In the genomic region with DNA sequence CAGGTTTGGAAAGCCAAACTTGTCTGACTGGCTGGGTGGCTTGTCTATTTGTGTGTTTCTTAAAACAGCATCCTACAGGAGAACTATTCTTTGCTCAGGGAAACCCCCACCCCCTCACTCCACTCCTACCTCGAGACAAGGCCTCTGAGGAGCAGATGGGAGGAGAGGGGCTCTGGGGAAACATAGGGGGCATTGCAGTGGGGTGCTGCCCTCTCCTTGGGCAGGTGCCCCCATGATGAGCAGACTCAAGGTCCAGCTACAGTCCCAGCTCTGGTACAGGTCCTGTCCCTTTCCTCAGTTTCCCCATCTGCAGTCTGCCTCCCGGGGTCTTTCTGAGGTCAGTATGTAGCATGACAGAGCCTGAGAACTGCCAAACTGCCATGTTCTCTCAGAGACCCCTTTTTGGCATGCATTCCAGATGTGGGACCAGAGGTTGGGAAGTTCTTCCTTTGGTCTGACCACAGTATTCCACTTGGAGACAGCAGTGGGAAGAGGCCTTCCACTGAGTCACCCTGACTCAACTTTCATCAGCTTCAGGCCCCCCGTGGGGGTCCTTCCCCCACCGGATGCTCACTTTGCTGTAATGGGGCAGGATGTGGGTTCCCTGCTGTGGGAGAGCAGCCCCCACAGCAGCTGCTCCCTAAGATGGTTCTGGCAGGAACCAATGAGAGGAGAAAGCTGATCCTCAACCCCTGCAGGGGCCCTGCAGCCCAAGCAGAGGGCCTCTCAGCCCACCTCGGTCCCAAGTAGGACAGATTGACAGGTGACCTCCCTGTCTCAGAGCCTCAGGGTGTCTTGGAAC, we compare ENCODE assay signal across 11 cellular contexts. TPM values are rescaled to one million over a fixed set of nuclear protein-coding genes. Genes with fewer than 3 reads are reported as not detected.
DNase-seq lines count a peak whose midpoint lies in the region; TF ChIP-seq lines count a peak whose summit lies in the region.
"Had no signal": no experiment of that assay in that cellular context is flagged by ENCODE, and none has a peak within 500 bp of the region (broad histone marks: within the 10 kb centered on the region; RNA-seq: fewer than 3 reads in every experiment).

No MANE protein-coding gene starts in this region.

- H3K9ac ChIP-seq in OCI-LY3 (ENCODE audit: low read length), result peak overlapping the region; percentile 79

- H3K79me2 ChIP-seq in OCI-LY3 (ENCODE audit: low read length), result peaks cover 40% of the 10 kb centered on the region

- H3K36me3 ChIP-seq in OCI-LY3 (replicated peaks; ENCODE audit: low read depth, low read length) (peaks cover 13% of the 10 kb centered on the region), right atrium auricular region (no peaks in the 10 kb centered on the region)
- H3K36me3 ChIP-seq: esophagus muscularis mucosa had no signal

- H3K36me3 Mint-ChIP-seq in activated naive CD8-positive, alpha-beta T cell treated with anti-CD3 and anti-CD28 coated beads for 36 hours, result peaks cover 7% of the 10 kb centered on the region

- no peaks in the 10 kb centered on the region for H4K20me1 ChIP-seq in OCI-LY3 (ENCODE audit: insufficient read depth, low read length)

- TF ChIP-seq CTCF in GM10266 (IDR thresholded peaks at IDR 0.05; ENCODE audit: control insufficient read depth, insufficient read depth, low read depth, missing control alignments) (no peak), OCI-LY3 (IDR thresholded peaks at IDR 0.05; ENCODE audit: low read depth, low read length) (no peak), right atrium auricular region (IDR thresholded peaks at IDR 0.05) (no peak)

- peak overlapping the region; percentile 91 for H3K27ac Mint-ChIP-seq in activated naive CD8-positive, alpha-beta T cell treated with anti-CD3 and anti-CD28 coated beads for 36 hours

- DNase-seq in GM10266 (ENCODE audit: extremely low spot score) (peak; percentile 54), germinal center (ENCODE audit: low spot score) (no peak), midbrain (lab: John Stamatoyannopoulos, UW) (no peak), NCI-H187 treated with DMSO at 0.1 percent for 48 hours (lab: John Stamatoyannopoulos, UW) (no peak), right atrium auricular region (ENCODE audit: low spot score) (no peak)
- DNase-seq in activated naive CD8-positive, alpha-beta T cell treated with anti-CD3 and anti-CD28 coated beads for 36 hours, result peak; percentile 79
- DNase-seq in stimulated activated CD4-positive, alpha-beta T cell treated with anti-CD3 and anti-CD28 coated beads, Interleukin-1b, Interleukin-23, amount 100 ng/mL, for 48 hours, result peak; percentile 63
- DNase-seq: activated CD4-positive, CD25-positive, alpha-beta regulatory T cell; NCI-H1092 treated with DMSO at 0.1 percent for 48 hours had no signal

- H3K27ac ChIP-seq in OCI-LY3 (ENCODE audit: low read length) (peak overlapping the region; percentile 95), right atrium auricular region (no peak overlapping the region)
- H3K27ac ChIP-seq: esophagus muscularis mucosa had no signal

- H3K4me3 Mint-ChIP-seq in activated naive CD8-positive, alpha-beta T cell treated with anti-CD3 and anti-CD28 coated beads for 36 hours, result peak overlapping the region; percentile 57

- H3K4me3 ChIP-seq in OCI-LY3 (ENCODE audit: low read length) (peak overlapping the region; percentile 11), right atrium auricular region (no peak overlapping the region)
- H3K4me3 ChIP-seq: esophagus muscularis mucosa had no signal

- H3K27me3 ChIP-seq in OCI-LY3 (ENCODE audit: low read depth, low read length) (no peaks in the 10 kb centered on the region), right atrium auricular region (no peaks in the 10 kb centered on the region)

- H3K27me3 Mint-ChIP-seq in activated naive CD8-positive, alpha-beta T cell treated with anti-CD3 and anti-CD28 coated beads for 36 hours, result no peaks in the 10 kb centered on the region

- no peaks in the 10 kb centered on the region for H3K9me3 Mint-ChIP-seq in activated naive CD8-positive, alpha-beta T cell treated with anti-CD3 and anti-CD28 coated beads for 36 hours

- H3K4me1 ChIP-seq in OCI-LY3 (ENCODE audit: low read length), result peaks cover 99% of the 10 kb centered on the region
- H3K4me1 ChIP-seq in right atrium auricular region, result peaks cover 0 to 13% of the 10 kb centered on the region in 2 donors

- H3K4me1 Mint-ChIP-seq in activated naive CD8-positive, alpha-beta T cell treated with anti-CD3 and anti-CD28 coated beads for 36 hours, result peaks cover 87% of the 10 kb centered on the region

- H3K9me3 ChIP-seq in OCI-LY3 (ENCODE audit: insufficient read depth, low read length), result no peaks in the 10 kb centered on the region
- no peaks in the 10 kb centered on the region for H3K9me3 ChIP-seq in right atrium auricular region
- H3K9me3 ChIP-seq: esophagus muscularis mucosa had no signal

- peak overlapping the region; percentile 76 for H3K4me2 ChIP-seq in OCI-LY3 (ENCODE audit: low read length)

- H2AFZ ChIP-seq in OCI-LY3 (ENCODE audit: low read depth, low read length), result no peak overlapping the region

RNA-seq across cellular contexts. Expression of gene CYP11A1, which starts 32.3 kb away (rescaled TPM):
- under 1 TPM; 0.30 to 0.31 TPM for total RNA-seq in activated naive CD8-positive, alpha-beta T cell treated with anti-CD3 and anti-CD28 coated beads for 36 hours
- total RNA-seq in right atrium auricular region, result 1 to 10 TPM in 1 of 2 donors, under 1 TPM in 1; 0.71 to 1.0 TPM

RNA-seq across cellular contexts. Expression of gene SEMA7A, which starts 34.0 kb away (rescaled TPM):
- total RNA-seq in activated naive CD8-positive, alpha-beta T cell treated with anti-CD3 and anti-CD28 coated beads for 36 hours, result 10 to 100 TPM; 48.8 to 51.4 TPM
- total RNA-seq in right atrium auricular region, result 1 to 10 TPM; 1.0 to 2.9 TPM

Comparison
In these comparisons a context has a peak if more than half of its experiments do, and no peak if none do; other contexts are left out.
1. DNase-seq: peak in GM10266 (single experiment), activated naive CD8-positive, alpha-beta T cell treated with anti-CD3 and anti-CD28 coated beads for 36 hours (single experiment) and stimulated activated CD4-positive, alpha-beta T cell treated with anti-CD3 and anti-CD28 coated beads, Interleukin-1b, Interleukin-23, amount 100 ng/mL, for 48 hours (single experiment); none in germinal center (single experiment), midbrain (single experiment), NCI-H187 treated with DMSO at 0.1 percent for 48 hours (single experiment) and right atrium auricular region (single experiment).
2. RNA of gene SEMA7A, which starts 34.0 kb away (total RNA-seq): 48.8 to 51.4 TPM in activated naive CD8-positive, alpha-beta T cell treated with anti-CD3 and anti-CD28 coated beads for 36 hours; 1.0 to 2.9 TPM in right atrium auricular region; every median in the first group is over 10 times any median in the second.